In the genomic region with DNA sequence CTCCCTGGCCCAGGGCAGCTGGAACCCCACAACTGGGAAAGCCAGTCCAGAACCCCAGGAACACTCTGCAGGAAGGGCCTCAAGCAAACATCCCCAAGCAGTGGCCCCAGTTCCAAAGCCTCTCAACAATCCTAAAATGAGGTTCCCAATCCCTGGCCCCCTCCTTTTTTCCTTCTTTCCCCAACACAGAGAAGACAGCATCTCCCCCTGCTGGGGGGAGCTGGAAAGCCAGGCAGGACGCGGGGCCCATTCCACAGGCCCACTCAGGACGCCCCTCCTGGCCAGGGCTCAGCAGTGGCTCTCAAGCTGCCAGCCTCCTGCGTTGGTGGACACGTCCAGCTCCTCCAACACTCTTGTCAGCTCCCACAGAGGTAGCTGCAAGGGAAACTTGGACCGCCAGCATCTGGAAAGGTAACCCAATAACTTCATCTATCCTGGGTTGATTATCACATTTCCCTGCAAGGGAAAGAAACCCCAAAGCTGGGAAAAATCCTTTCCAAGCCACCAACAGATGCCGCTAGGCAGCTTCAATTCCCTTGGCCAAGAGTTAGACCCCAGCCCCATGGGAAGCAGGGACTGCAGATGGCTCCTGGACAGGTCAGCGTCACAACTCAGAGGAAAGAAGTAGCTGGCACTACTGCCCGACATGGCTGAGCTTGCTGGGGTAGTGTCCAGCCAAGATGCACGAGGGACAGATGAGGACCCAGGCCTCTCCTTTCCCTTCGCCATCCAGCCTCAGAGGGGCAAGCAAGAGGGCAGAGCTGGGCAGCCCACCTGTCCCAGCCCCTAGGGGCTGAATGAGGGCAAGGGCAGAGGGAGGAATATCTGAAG, we compare ENCODE assay signal across 8 cellular contexts. TPM values are rescaled to one million over a fixed set of nuclear protein-coding genes. Genes with fewer than 3 reads are reported as not detected.
DNase-seq lines count a peak whose midpoint lies in the region; ATAC-seq and TF ChIP-seq lines count a peak whose summit lies in the region.
"Had no signal": no experiment of that assay in that cellular context is flagged by ENCODE, and none has a peak within 500 bp of the region (broad histone marks: within the 10 kb centered on the region; RNA-seq: fewer than 3 reads in every experiment).

No MANE protein-coding gene starts in this region.

- H3K4me3 Mint-ChIP-seq in mesothelial cell of epicardium: no peak overlapping the region

- CTCF ChIA-PET in GM10248 (lab: Yijun Ruan, JAX): interaction anchor here (0.5 to 4.5 kb wide), 28 partner anchors 9 to 172 kb away, joined by 3 to 37 read pairs (median 4); a partner anchor contains a TSS

- no peak overlapping the region for H3K27ac Mint-ChIP-seq in mesothelial cell of epicardium

- H3K27me3 Mint-ChIP-seq in mesothelial cell of epicardium (ENCODE audit: low read depth): no peaks in the 10 kb centered on the region

- no peak for ATAC-seq in HG03442 (IDR thresholded peaks at IDR 0.05; ENCODE audit: unreplicated experiment)
- no peak for ATAC-seq in HG03378 (IDR thresholded peaks at IDR 0.05; ENCODE audit: unreplicated experiment)

- in situ Hi-C loops in T47D (cut with HindIII; ENCODE audit: low pct_unique_long_range_greater_than_20kb, low sequenced_read_pairs): no loop called here

- H3K4me1 Mint-ChIP-seq in mesothelial cell of epicardium: peaks cover 12% of the 10 kb centered on the region

- POLR2A ChIA-PET in GM10248 (lab: Yijun Ruan, JAX): interaction anchor here (0.6 kb wide), 1 partner anchor 1036 kb away, joined by 4 read pairs; no protein-coding TSS in a partner anchor

- H3K36me3 Mint-ChIP-seq in mesothelial cell of epicardium: no peaks in the 10 kb centered on the region

- TF ChIP-seq CTCF in GM10248 (IDR thresholded peaks at IDR 0.05; ENCODE audit: control extremely low read depth, extremely low read depth, low read depth, missing control alignments) (peak; percentile 73), mesothelial cell of epicardium (IDR thresholded peaks at IDR 0.05; ENCODE audit: unreplicated experiment) (peak; percentile 72)

- DNase-seq in GM10248 (ENCODE audit: extremely low spot score) (no peak), NCI-H2081 treated with DMSO at 0.1 percent for 48 hours (lab: John Stamatoyannopoulos, UW) (peak; percentile 16), T47D (ENCODE audit: low read depth in 1 of 2, low spot score in 1 of 2) (peak; percentile 53 to 70), mesothelial cell of epicardium (ENCODE audit: low spot score in 2 of 2, unreplicated experiment in 2 of 2) (peak in 1 of 2 experiments; percentile 67), OCI-M2 (lab: John Stamatoyannopoulos, UW; ENCODE audit: unreplicated experiment) (no peak)

- H3K9me3 Mint-ChIP-seq in mesothelial cell of epicardium: no peaks in the 10 kb centered on the region

RNA-seq across cellular contexts. Expression of a gene that starts 7.6 kb away (rescaled TPM):
- total RNA-seq in mesothelial cell of epicardium: 33.4 to 34.1 TPM (median 33.5 TPM) in 3 replicates

RNA-seq across cellular contexts. Expression of a gene that starts 25.9 kb away (rescaled TPM):
- 6.0 to 6.4 TPM (median 6.2 TPM) in 3 replicates for total RNA-seq in mesothelial cell of epicardium

RNA-seq across cellular contexts. Expression of a gene that starts 45.3 kb away (rescaled TPM):
- 58.3 to 63.2 TPM (median 61.4 TPM) in 3 replicates for total RNA-seq in mesothelial cell of epicardium

RNA-seq across cellular contexts. Expression of a gene that starts 49.3 kb away (rescaled TPM):
- total RNA-seq in mesothelial cell of epicardium: 51.4 to 60.8 TPM (median 58.0 TPM) in 3 replicates

RNA-seq across cellular contexts. Expression of a gene that starts 54.7 kb away (rescaled TPM):
- total RNA-seq in mesothelial cell of epicardium: 0.14 to 0.16 TPM in 2 of 3 replicates, not detected in the other
- total RNA-seq: renal cortical epithelial cell had no signal

Comparison
In these comparisons a context has a peak if more than half of its experiments do, and no peak if none do; other contexts are left out.
1. DNase-seq: peak in NCI-H2081 treated with DMSO at 0.1 percent for 48 hours (single experiment) and T47D (2 of 2); none in GM10248 (single experiment) and OCI-M2 (single experiment).